Comparison of ENCODE assay signal across 8 cellular contexts in the genomic region with DNA sequence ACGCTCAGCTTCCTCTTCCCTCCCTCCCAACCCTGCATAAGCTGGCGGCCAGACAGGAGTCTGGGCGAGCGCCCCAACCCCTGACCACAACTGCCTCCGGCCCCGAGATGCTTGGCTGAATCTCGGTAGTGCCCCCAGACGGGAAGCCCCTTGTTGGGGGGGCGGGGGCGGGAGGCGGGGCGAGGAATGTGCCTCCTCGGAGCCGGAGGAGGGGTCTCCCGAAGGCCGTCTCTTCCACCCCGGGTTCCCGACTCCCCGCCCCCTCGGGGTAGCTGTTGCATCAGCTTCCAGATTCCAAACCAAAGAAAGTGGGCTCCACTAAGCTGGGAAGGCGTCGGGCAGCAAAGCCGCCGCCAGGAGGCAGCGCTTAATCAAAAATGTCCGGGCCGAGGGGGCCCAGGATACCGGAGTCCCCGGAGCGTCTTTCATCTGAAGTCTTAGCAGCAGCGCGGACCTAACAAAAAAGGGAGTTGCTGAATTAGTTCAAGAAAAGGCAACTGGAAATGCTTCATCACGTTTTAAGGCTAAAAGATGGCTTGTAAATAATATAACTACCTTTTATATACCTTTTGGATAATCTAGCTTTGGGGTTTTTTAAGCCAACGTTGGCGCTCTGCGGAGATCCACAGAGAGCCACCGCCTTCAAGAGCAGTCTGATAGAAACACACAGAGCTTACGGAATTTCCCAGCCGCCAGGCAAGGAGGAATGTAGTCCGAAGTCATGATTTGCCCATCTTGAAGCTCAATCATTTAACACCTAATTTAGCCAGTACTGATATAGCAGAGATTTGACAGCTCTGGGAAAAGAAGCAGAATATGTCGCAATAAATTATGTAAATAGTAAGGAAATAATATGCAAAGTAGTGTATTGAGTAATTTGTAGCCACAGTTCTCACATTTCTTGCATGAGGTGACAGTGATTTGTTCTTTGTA.
DNase-seq lines count a peak whose midpoint lies in the region; TF ChIP-seq lines count a peak whose summit lies in the region.

No MANE protein-coding gene starts in this region.

- peaks cover 10% of the 10 kb centered on the region for H3K4me1 ChIP-seq in NT2/D1 (ENCODE audit: insufficient read depth, insufficient read length)

- peak overlapping the region; percentile 91 to 93 (median 91) for H3K27ac Mint-ChIP-seq in nephron
- peak overlapping the region; percentile 21 for H3K27ac Mint-ChIP-seq in stimulated activated naive CD8-positive, alpha-beta T cell treated with anti-CD3 and anti-CD28 coated beads, Interleukin-15, Interleukin-2, amounts not matched to agents 100 ng/mL and 50 ng/mL, for 24 hours

- peak; percentile 92 for DNase-seq in GM03348 (ENCODE audit: low spot score)
- DNase-seq in HFF-Myc (ENCODE audit: extremely low read depth, low read depth), result no peak
- DNase-seq in NT2/D1 (ENCODE audit: low read depth, low spot score), result peak; percentile 78
- peak; percentile 78 to 79 for DNase-seq in activated T-cell treated with anti-CD3 and anti-CD28 coated beads, Interleukin-2, amount 50 U/mL, for 48 hours
- DNase-seq in fibroblast of mammary gland (ENCODE audit: low read depth), result peak; percentile 83
- DNase-seq in NCI-H2029 (lab: John Stamatoyannopoulos, UW), result no peak

- H3K4me3 Mint-ChIP-seq in nephron, result peak overlapping the region; percentile 73 to 85 (median 76)
- H3K4me3 Mint-ChIP-seq in stimulated activated naive CD8-positive, alpha-beta T cell treated with anti-CD3 and anti-CD28 coated beads, Interleukin-15, Interleukin-2, amounts not matched to agents 100 ng/mL and 50 ng/mL, for 24 hours, result peak overlapping the region; percentile 72

- no peaks in the 10 kb centered on the region for H3K36me3 ChIP-seq in NT2/D1 (ENCODE audit: insufficient read depth, insufficient read length, low read length)

- H3K9ac ChIP-seq in NT2/D1 (ENCODE audit: insufficient read length, low read depth), result peak overlapping the region; percentile 83

- H3K27me3 ChIP-seq in NT2/D1 (ENCODE audit: insufficient read depth, insufficient read length), result no peaks in the 10 kb centered on the region

- peak overlapping the region; percentile 22 for H3K4me3 ChIP-seq in HFF-Myc (replicated peaks; ENCODE audit: low read depth, low read length)
- H3K4me3 ChIP-seq in NT2/D1 (ENCODE audit: insufficient read length, low read depth), result peak overlapping the region; percentile 55
- peak overlapping the region; percentile 40 for H3K4me3 ChIP-seq in fibroblast of mammary gland (ENCODE audit: control insufficient read depth, low read depth, low read length)

- H3K9me3 Mint-ChIP-seq in nephron, result no peaks in the 10 kb centered on the region
- H3K9me3 Mint-ChIP-seq in stimulated activated naive CD8-positive, alpha-beta T cell treated with anti-CD3 and anti-CD28 coated beads, Interleukin-15, Interleukin-2, amounts not matched to agents 100 ng/mL and 50 ng/mL, for 24 hours, result no peaks in the 10 kb centered on the region

- H3K27me3 Mint-ChIP-seq in nephron (ENCODE audit: low read depth), result peaks cover 7% of the 10 kb centered on the region
- H3K27me3 Mint-ChIP-seq in stimulated activated naive CD8-positive, alpha-beta T cell treated with anti-CD3 and anti-CD28 coated beads, Interleukin-15, Interleukin-2, amounts not matched to agents 100 ng/mL and 50 ng/mL, for 24 hours, result peaks cover 10% of the 10 kb centered on the region

- TF ChIP-seq CTCF in HFF-Myc (IDR thresholded peaks at IDR 0.05; ENCODE audit: low read depth, low read length, missing control alignments), result peak; percentile 82
- peak; percentile 86 for TF ChIP-seq CTCF in fibroblast of mammary gland (conservative IDR thresholded peaks at IDR 0.05; ENCODE audit: control insufficient read depth, insufficient read depth, low read depth, low read length)
- peak; percentile 88 to 98 (median 93) for TF ChIP-seq CTCF in nephron (IDR thresholded peaks at IDR 0.05; ENCODE audit: unreplicated experiment in 3 of 3)

- no peaks in the 10 kb centered on the region for H3K9me3 ChIP-seq in NT2/D1 (ENCODE audit: insufficient read depth, low read length)

- H3K36me3 Mint-ChIP-seq in nephron (ENCODE audit: low read depth), result no peaks in the 10 kb centered on the region
- no peaks in the 10 kb centered on the region for H3K36me3 Mint-ChIP-seq in stimulated activated naive CD8-positive, alpha-beta T cell treated with anti-CD3 and anti-CD28 coated beads, Interleukin-15, Interleukin-2, amounts not matched to agents 100 ng/mL and 50 ng/mL, for 24 hours (ENCODE audit: low read depth)

- peaks cover 52% of the 10 kb centered on the region for H3K4me1 Mint-ChIP-seq in nephron
- peaks cover 39% of the 10 kb centered on the region for H3K4me1 Mint-ChIP-seq in stimulated activated naive CD8-positive, alpha-beta T cell treated with anti-CD3 and anti-CD28 coated beads, Interleukin-15, Interleukin-2, amounts not matched to agents 100 ng/mL and 50 ng/mL, for 24 hours (ENCODE audit: low read depth)

Comparison
In these comparisons a context has a peak if more than half of its experiments do, and no peak if none do; other contexts are left out.
1. DNase-seq: peak in GM03348 (single experiment), NT2/D1 (single experiment), activated T-cell treated with anti-CD3 and anti-CD28 coated beads, Interleukin-2, amount 50 U/mL, for 48 hours (2 of 2) and fibroblast of mammary gland (single experiment); none in HFF-Myc (single experiment) and NCI-H2029 (single experiment).
2. Peak in every context shown above with its lines, with median percentiles within 50 percentile points of each other: H3K4me3 ChIP-seq and CTCF ChIP-seq.